Comparison of ENCODE assay signal across 3 cellular contexts in genomic region chr2:24731923-24732322, GRCh38.
TF ChIP-seq lines count a peak whose summit lies in the region.

No MANE protein-coding gene starts in this region.

TF ChIP-seq in SK-N-SH treated with all-trans-retinoic acid at 6 μM for 48 hours, 23 proteins besides CTCF, POLR2A, EP300 and RAD21 (continued from another document):
- TF ChIP-seq, protein P1, sequence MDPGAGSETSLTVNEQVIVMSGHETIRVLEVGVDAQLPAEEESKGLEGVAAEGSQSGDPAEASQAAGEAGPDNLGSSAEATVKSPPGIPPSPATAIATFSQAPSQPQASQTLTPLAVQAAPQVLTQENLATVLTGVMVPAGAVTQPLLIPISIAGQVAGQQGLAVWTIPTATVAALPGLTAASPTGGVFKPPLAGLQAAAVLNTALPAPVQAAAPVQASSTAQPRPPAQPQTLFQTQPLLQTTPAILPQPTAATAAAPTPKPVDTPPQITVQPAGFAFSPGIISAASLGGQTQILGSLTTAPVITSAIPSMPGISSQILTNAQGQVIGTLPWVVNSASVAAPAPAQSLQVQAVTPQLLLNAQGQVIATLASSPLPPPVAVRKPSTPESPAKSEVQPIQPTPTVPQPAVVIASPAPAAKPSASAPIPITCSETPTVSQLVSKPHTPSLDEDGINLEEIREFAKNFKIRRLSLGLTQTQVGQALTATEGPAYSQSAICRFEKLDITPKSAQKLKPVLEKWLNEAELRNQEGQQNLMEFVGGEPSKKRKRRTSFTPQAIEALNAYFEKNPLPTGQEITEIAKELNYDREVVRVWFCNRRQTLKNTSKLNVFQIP (CRISPR knock-in tag; IDR thresholded peaks at IDR 0.05; ENCODE audit: borderline replicate concordance, low read depth) = no peak
- TF ChIP-seq CREB5 (CRISPR knock-in tag; IDR thresholded peaks at IDR 0.05; ENCODE audit: low read depth) = no peak
- no peak for TF ChIP-seq ZFP30 (CRISPR knock-in tag; IDR thresholded peaks at IDR 0.05)
- no peak for TF ChIP-seq ISL1 (CRISPR knock-in tag; IDR thresholded peaks at IDR 0.05)
- no peak for TF ChIP-seq CSRNP3 (CRISPR knock-in tag; IDR thresholded peaks at IDR 0.05)
- TF ChIP-seq ESRRG (CRISPR knock-in tag; IDR thresholded peaks at IDR 0.05) = no peak
- TF ChIP-seq ZNF70 (CRISPR knock-in tag; IDR thresholded peaks at IDR 0.05) = no peak
- TF ChIP-seq, protein P2, sequence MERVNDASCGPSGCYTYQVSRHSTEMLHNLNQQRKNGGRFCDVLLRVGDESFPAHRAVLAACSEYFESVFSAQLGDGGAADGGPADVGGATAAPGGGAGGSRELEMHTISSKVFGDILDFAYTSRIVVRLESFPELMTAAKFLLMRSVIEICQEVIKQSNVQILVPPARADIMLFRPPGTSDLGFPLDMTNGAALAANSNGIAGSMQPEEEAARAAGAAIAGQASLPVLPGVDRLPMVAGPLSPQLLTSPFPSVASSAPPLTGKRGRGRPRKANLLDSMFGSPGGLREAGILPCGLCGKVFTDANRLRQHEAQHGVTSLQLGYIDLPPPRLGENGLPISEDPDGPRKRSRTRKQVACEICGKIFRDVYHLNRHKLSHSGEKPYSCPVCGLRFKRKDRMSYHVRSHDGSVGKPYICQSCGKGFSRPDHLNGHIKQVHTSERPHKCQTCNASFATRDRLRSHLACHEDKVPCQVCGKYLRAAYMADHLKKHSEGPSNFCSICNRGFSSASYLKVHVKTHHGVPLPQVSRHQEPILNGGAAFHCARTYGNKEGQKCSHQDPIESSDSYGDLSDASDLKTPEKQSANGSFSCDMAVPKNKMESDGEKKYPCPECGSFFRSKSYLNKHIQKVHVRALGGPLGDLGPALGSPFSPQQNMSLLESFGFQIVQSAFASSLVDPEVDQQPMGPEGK (CRISPR knock-in tag; IDR thresholded peaks at IDR 0.05; ENCODE audit: borderline replicate concordance) = no peak
- TF ChIP-seq GLIS3 (CRISPR knock-in tag; IDR thresholded peaks at IDR 0.05) = no peak
- TF ChIP-seq ZNF565 (CRISPR knock-in tag; conservative IDR thresholded peaks at IDR 0.05; ENCODE audit: low read depth) = no peak
- TF ChIP-seq TOX (CRISPR knock-in tag; IDR thresholded peaks at IDR 0.05; ENCODE audit: borderline replicate concordance) = no peak
- TF ChIP-seq ZFP3 (CRISPR knock-in tag; IDR thresholded peaks at IDR 0.05) = no peak
- TF ChIP-seq CSDC2 (CRISPR knock-in tag; IDR thresholded peaks at IDR 0.05) = no peak

TF ChIP-seq in endothelial cell of umbilical vein, 7 proteins besides CTCF, POLR2A, EP300 and RAD21 (continued from another document):
- no peak for TF ChIP-seq MYC (IDR thresholded peaks at IDR 0.05; ENCODE audit: low read depth, low read length)
- peak; percentile 7 for TF ChIP-seq GATA2 (IDR thresholded peaks at IDR 0.05; ENCODE audit: insufficient read depth, insufficient read length, low read depth, low read length)
- TF ChIP-seq POLR2AphosphoS5 (IDR thresholded peaks at IDR 0.05; ENCODE audit: insufficient read depth, low read depth, low read length) = no peak
- peak; percentile 3 for TF ChIP-seq JUN (IDR thresholded peaks at IDR 0.05; ENCODE audit: borderline replicate concordance, insufficient read depth, insufficient read length, low read depth)
- peak; percentile 33 for TF ChIP-seq FOS (IDR thresholded peaks at IDR 0.05; ENCODE audit: borderline replicate concordance, insufficient read depth, low read length)

TF ChIP-seq in GM23338, 12 proteins besides CTCF, POLR2A, EP300 and RAD21 (continued from another document):
- TF ChIP-seq, protein P3, sequence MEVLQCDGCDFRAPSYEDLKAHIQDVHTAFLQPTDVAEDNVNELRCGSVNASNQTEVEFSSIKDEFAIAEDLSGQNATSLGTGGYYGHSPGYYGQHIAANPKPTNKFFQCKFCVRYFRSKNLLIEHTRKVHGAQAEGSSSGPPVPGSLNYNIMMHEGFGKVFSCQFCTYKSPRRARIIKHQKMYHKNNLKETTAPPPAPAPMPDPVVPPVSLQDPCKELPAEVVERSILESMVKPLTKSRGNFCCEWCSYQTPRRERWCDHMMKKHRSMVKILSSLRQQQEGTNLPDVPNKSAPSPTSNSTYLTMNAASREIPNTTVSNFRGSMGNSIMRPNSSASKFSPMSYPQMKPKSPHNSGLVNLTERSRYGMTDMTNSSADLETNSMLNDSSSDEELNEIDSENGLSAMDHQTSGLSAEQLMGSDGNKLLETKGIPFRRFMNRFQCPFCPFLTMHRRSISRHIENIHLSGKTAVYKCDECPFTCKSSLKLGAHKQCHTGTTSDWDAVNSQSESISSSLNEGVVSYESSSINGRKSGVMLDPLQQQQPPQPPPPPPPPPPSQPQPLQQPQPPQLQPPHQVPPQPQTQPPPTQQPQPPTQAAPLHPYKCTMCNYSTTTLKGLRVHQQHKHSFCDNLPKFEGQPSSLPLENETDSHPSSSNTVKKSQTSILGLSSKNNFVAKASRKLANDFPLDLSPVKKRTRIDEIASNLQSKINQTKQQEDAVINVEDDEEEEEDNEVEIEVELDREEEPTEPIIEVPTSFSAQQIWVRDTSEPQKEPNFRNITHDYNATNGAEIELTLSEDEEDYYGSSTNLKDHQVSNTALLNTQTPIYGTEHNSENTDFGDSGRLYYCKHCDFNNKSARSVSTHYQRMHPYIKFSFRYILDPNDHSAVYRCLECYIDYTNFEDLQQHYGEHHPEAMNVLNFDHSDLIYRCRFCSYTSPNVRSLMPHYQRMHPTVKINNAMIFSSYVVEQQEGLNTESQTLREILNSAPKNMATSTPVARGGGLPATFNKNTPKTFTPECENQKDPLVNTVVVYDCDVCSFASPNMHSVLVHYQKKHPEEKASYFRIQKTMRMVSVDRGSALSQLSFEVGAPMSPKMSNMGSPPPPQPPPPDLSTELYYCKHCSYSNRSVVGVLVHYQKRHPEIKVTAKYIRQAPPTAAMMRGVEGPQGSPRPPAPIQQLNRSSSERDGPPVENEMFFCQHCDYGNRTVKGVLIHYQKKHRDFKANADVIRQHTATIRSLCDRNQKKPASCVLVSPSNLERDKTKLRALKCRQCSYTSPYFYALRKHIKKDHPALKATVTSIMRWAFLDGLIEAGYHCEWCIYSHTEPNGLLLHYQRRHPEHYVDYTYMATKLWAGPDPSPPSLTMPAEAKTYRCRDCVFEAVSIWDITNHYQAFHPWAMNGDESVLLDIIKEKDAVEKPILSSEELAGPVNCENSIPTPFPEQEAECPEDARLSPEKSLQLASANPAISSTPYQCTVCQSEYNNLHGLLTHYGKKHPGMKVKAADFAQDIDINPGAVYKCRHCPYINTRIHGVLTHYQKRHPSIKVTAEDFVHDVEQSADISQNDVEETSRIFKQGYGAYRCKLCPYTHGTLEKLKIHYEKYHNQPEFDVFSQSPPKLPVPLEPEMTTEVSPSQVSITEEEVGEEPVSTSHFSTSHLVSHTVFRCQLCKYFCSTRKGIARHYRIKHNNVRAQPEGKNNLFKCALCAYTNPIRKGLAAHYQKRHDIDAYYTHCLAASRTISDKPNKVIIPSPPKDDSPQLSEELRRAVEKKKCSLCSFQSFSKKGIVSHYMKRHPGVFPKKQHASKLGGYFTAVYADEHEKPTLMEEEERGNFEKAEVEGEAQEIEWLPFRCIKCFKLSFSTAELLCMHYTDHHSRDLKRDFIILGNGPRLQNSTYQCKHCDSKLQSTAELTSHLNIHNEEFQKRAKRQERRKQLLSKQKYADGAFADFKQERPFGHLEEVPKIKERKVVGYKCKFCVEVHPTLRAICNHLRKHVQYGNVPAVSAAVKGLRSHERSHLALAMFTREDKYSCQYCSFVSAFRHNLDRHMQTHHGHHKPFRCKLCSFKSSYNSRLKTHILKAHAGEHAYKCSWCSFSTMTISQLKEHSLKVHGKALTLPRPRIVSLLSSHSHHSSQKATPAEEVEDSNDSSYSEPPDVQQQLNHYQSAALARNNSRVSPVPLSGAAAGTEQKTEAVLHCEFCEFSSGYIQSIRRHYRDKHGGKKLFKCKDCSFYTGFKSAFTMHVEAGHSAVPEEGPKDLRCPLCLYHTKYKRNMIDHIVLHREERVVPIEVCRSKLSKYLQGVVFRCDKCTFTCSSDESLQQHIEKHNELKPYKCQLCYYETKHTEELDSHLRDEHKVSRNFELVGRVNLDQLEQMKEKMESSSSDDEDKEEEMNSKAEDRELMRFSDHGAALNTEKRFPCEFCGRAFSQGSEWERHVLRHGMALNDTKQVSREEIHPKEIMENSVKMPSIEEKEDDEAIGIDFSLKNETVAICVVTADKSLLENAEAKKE (CRISPR knock-in tag; IDR thresholded peaks at IDR 0.05) = no peak
- TF ChIP-seq CREB1 (CRISPR knock-in tag; IDR thresholded peaks at IDR 0.05; ENCODE audit: low read depth) (no peak), EZH2phosphoT487 (IDR thresholded peaks at IDR 0.05; ENCODE audit: unreplicated experiment) (no peak), EZH2 (IDR thresholded peaks at IDR 0.05; ENCODE audit: low read depth, unreplicated experiment) (no peak), STAT1 (IDR thresholded peaks at IDR 0.05; ENCODE audit: unreplicated experiment) (no peak), ZNF114 (CRISPR knock-in tag; IDR thresholded peaks at IDR 0.05) (no peak), NANOG (IDR thresholded peaks at IDR 0.05; ENCODE audit: borderline replicate concordance) (no peak), REST (IDR thresholded peaks at IDR 0.05; ENCODE audit: unreplicated experiment) (no peak)
- TF ChIP-seq, protein P4, sequence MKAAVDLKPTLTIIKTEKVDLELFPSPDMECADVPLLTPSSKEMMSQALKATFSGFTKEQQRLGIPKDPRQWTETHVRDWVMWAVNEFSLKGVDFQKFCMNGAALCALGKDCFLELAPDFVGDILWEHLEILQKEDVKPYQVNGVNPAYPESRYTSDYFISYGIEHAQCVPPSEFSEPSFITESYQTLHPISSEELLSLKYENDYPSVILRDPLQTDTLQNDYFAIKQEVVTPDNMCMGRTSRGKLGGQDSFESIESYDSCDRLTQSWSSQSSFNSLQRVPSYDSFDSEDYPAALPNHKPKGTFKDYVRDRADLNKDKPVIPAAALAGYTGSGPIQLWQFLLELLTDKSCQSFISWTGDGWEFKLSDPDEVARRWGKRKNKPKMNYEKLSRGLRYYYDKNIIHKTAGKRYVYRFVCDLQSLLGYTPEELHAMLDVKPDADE (IDR thresholded peaks at IDR 0.05) = no peak
